ENCODE assay signal across 7 cellular contexts in the genomic region with DNA sequence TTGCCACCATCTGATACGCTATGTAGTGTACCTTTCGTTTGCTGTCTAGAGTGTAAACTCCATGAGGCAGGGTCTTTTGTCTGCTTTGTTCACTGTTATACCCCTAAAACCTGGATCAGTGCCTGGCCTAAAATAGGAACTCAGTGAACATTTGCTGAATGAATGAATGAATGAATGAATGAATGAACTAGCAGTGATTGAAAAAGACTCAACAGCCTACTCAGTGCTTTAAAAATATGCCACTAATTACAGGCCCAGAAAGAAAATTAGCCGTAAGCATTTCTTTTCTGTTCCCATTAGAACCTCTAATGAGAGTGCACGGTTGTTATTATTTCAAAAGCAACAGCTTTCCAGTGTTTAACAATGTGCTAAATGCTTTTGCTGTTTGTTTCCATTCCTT.
"Had no signal": no experiment of that assay in that cellular context is flagged by ENCODE, and none has a peak within 500 bp of the region (broad histone marks: within the 10 kb centered on the region; RNA-seq: fewer than 3 reads in every experiment).

No MANE protein-coding gene starts in this region.

- DNase-seq: GDM1, GF-D8 had no signal

- FAIRE-seq: G401.6, GM12891, GM12892, GM18507, GM19239 had no signal
